Comparison of ENCODE assay signal across 1 cellular context in genomic region chr3:57393957-57394356, GRCh38.
A peak's percentile ranks its signal among the peaks of the same experiment; 100 is the strongest.
TF ChIP-seq lines count a peak whose summit lies in the region.

No MANE protein-coding gene starts in this region.

TF ChIP-seq in GM12878, 131 proteins besides CTCF, POLR2A, EP300 and RAD21:
- TF ChIP-seq SPI1 (IDR thresholded peaks at IDR 0.05; ENCODE audit: borderline replicate concordance, insufficient read depth, low read depth, low read length) (peak; percentile 69; the same call in 1 of the 2 replicates), YY1 (IDR thresholded peaks at IDR 0.05; ENCODE audit: low read depth, low read length) (no peak)
